Comparison of ENCODE assay signal across 8 cellular contexts in genomic region chr21:36976882-36977651, GRCh38. TPM values are rescaled to one million over a fixed set of nuclear protein-coding genes. Genes with fewer than 3 reads are reported as not detected.
DNase-seq lines count a peak whose midpoint lies in the region; ATAC-seq, FAIRE-seq and TF ChIP-seq lines count a peak whose summit lies in the region.

No MANE protein-coding gene starts in this region.

- H3K9me3 ChIP-seq in ovary, result no peaks in the 10 kb centered on the region

- no peak for TF ChIP-seq POLR2A in ovary (IDR thresholded peaks at IDR 0.05)
- no peak for TF ChIP-seq POLR2A in H54 (IDR thresholded peaks at IDR 0.05; ENCODE audit: low read depth, low read length)

- TF ChIP-seq EP300 in ovary (IDR thresholded peaks at IDR 0.05), result no peak

- no peaks in the 10 kb centered on the region for H3K36me3 Mint-ChIP-seq in activated CD4-positive, alpha-beta T cell treated with anti-CD3 and anti-CD28 coated beads, Interleukin-2, amount 10 ng/mL, durations not matched to agents 7 days and 5 days (ENCODE audit: low read depth)

- H3K4me3 ChIP-seq in fibroblast of pulmonary artery (replicated peaks; ENCODE audit: low read depth, low read length), result no peak overlapping the region
- H3K4me3 ChIP-seq in ovary, result no peak overlapping the region

- TF ChIP-seq CTCF in C4-2B (conservative IDR thresholded peaks at IDR 0.05), result peak; percentile 84
- peak; percentile 88 for TF ChIP-seq CTCF in fibroblast of pulmonary artery (IDR thresholded peaks at IDR 0.05; ENCODE audit: low read length, missing control alignments)
- TF ChIP-seq CTCF in ovary (IDR thresholded peaks at IDR 0.05), result peak; percentile 33 to 86 (median 73)

- no peak overlapping the region for H3K4me3 Mint-ChIP-seq in activated CD4-positive, alpha-beta T cell treated with anti-CD3 and anti-CD28 coated beads, Interleukin-2, amount 10 ng/mL, durations not matched to agents 7 days and 5 days

- ATAC-seq in GM18511 (IDR thresholded peaks at IDR 0.05; ENCODE audit: unreplicated experiment), result peak; percentile 83
- peak; percentile 63 for ATAC-seq in HG03135 (IDR thresholded peaks at IDR 0.05; ENCODE audit: unreplicated experiment)

- no peaks in the 10 kb centered on the region for H3K36me3 ChIP-seq in ovary

- H3K4me1 ChIP-seq in ovary (ENCODE audit: insufficient read depth), result peaks cover 8% of the 10 kb centered on the region

- CTCF ChIA-PET in activated CD4-positive, alpha-beta T cell treated with anti-CD3 and anti-CD28 coated beads, Interleukin-2, amount 10 ng/mL, durations not matched to agents 7 days and 5 days (lab: Charles Lee), result interaction anchor here (1.0 to 2.1 kb wide), 2 partner anchors 9 to 13 kb away, joined by 4 to 8 read pairs; no protein-coding TSS in a partner anchor

- H3K27me3 Mint-ChIP-seq in activated CD4-positive, alpha-beta T cell treated with anti-CD3 and anti-CD28 coated beads, Interleukin-2, amount 10 ng/mL, durations not matched to agents 7 days and 5 days, result peaks cover 13% of the 10 kb centered on the region

- intact Hi-C loops in ovary (cut with DNase I), result no loop called here

- POLR2A ChIA-PET in activated CD4-positive, alpha-beta T cell treated with anti-CD3 and anti-CD28 coated beads, Interleukin-2, amount 10 ng/mL, durations not matched to agents 7 days and 5 days (lab: Charles Lee), result no interaction called here

- H3K27ac ChIP-seq in C4-2B, result peak overlapping the region; percentile 87
- H3K27ac ChIP-seq in ovary, result no peak overlapping the region

- peaks cover 18% of the 10 kb centered on the region for H3K4me1 Mint-ChIP-seq in activated CD4-positive, alpha-beta T cell treated with anti-CD3 and anti-CD28 coated beads, Interleukin-2, amount 10 ng/mL, durations not matched to agents 7 days and 5 days

- WGBS in ovary, 3 donors, result 14 to 27% (median 26%) methylated on average over 8 of the region's 8 CpGs

- H3K27ac Mint-ChIP-seq in activated CD4-positive, alpha-beta T cell treated with anti-CD3 and anti-CD28 coated beads, Interleukin-2, amount 10 ng/mL, durations not matched to agents 7 days and 5 days, result no peak overlapping the region

- H3K27me3 ChIP-seq in ovary, result no peaks in the 10 kb centered on the region

- no peaks in the 10 kb centered on the region for H3K9me3 Mint-ChIP-seq in activated CD4-positive, alpha-beta T cell treated with anti-CD3 and anti-CD28 coated beads, Interleukin-2, amount 10 ng/mL, durations not matched to agents 7 days and 5 days

- FAIRE-seq in H54 (lab: Jason Lieb, UNC), result no peak

- peak; percentile 58 for DNase-seq in NCI-H226
- peak; percentile 16 for DNase-seq in activated CD4-positive, alpha-beta T cell treated with anti-CD3 and anti-CD28 coated beads, Interleukin-2, amount 10 ng/mL, durations not matched to agents 7 days and 5 days
- peak; percentile 87 for DNase-seq in fibroblast of pulmonary artery (ENCODE audit: low read depth)
- DNase-seq in ovary, result peak in 2 of 5 donors; percentile 34 to 40
- DNase-seq in H54 (ENCODE audit: insufficient read length, low spot score), result no peak

RNA-seq across cellular contexts. Expression of gene HLCS, which starts 10.6 kb away (rescaled TPM):
- total RNA-seq in activated CD4-positive, alpha-beta T cell treated with anti-CD3 and anti-CD28 coated beads, Interleukin-2, amount 10 ng/mL, durations not matched to agents 7 days and 5 days, result 10 to 100 TPM; 15.8 to 15.9 TPM
- total RNA-seq in ovary, result 10 to 100 TPM in 6 of 7 donors, 1 to 10 TPM in 1; 8.8 to 20.3 (median 12.6) TPM
- 10 to 100 TPM in 1 of 2 donors, 1 to 10 TPM in 1; 4.0 to 12.4 TPM for polyA plus RNA-seq in ovary

RNA-seq across cellular contexts. Expression of gene RIPPLY3, which starts 29.4 kb away (rescaled TPM):
- under 1 TPM in 1 of 2 experiments, not detected in 1; 0.17 TPM for total RNA-seq in activated CD4-positive, alpha-beta T cell treated with anti-CD3 and anti-CD28 coated beads, Interleukin-2, amount 10 ng/mL, durations not matched to agents 7 days and 5 days
- not detected for total RNA-seq in ovary
- polyA plus RNA-seq in ovary, result not detected
